In the genomic region with DNA sequence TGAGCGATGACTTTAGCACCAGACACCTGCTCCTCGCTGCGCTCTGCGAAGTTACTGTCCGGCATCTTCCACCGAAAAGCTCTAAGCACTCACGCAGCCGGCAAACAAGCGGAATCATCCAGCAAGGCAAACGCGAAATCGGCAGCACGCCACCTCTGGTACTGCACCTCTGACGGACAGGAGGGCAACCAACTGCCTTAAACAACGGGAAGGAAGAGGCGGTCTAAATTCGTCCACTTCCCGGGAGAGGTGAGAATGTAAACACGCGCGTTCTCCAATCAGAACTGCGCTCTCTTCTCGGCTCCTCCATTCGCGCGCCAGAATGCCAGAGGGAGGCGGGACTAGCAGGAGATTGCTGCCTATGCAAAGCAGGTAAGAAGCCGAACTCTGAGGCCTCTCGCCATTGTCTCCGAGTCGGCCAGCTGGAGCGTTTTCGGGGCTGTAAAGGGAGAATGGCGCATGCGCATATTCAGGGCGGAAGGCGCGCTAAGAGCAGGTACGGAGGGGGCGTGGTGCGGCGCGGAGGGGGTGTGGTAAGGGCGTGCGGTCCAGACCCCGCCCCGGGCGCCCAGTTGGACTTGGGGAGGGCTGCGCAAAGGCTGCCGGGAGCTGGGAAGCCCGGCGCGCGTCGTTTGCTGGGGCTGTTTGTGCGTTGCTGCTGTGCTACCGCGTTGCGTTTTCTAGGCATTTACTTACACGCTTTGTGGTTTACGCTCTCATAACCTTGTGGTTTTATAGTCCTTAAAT, we compare ENCODE assay signal across 1 cellular context.
TF ChIP-seq lines count a peak whose summit lies in the region.

A gene with protein sequence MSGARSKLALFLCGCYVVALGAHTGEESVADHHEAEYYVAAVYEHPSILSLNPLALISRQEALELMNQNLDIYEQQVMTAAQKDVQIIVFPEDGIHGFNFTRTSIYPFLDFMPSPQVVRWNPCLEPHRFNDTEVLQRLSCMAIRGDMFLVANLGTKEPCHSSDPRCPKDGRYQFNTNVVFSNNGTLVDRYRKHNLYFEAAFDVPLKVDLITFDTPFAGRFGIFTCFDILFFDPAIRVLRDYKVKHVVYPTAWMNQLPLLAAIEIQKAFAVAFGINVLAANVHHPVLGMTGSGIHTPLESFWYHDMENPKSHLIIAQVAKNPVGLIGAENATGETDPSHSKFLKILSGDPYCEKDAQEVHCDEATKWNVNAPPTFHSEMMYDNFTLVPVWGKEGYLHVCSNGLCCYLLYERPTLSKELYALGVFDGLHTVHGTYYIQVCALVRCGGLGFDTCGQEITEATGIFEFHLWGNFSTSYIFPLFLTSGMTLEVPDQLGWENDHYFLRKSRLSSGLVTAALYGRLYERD (plus strand): TSS at position 347 of the 747 bp plus-strand sequence. CDS start 33,695 bp downstream, outside the sequence.
A gene (minus strand): TSS at position 171 of the 747 bp plus-strand sequence. CDS start 106 bp downstream, at position 65.

TF ChIP-seq in GM12878, 131 proteins besides CTCF, POLR2A, EP300 and RAD21 (continued from another document):
- TF ChIP-seq TCF12 (IDR thresholded peaks at IDR 0.05; ENCODE audit: low read depth, low read length) (peak; percentile 37; the same call in 1 of the 2 replicates), RAD51 (IDR thresholded peaks at IDR 0.05) (no peak), HDGF (IDR thresholded peaks at IDR 0.05) (peak; percentile 97), RB1 (IDR thresholded peaks at IDR 0.05; ENCODE audit: borderline replicate concordance) (no peak; the same call in 1 of the 2 replicates), POLR2AphosphoS2 (IDR thresholded peaks at IDR 0.05; ENCODE audit: low read depth, low read length) (peak; percentile 82; the same call in 1 of the 2 replicates), SREBF1 (IDR thresholded peaks at IDR 0.05; ENCODE audit: low read length) (no peak), EGR1 (IDR thresholded peaks at IDR 0.05; ENCODE audit: borderline replicate concordance in 1 of 2, low read depth in 2 of 2, low read length in 2 of 2) (no peak), RCOR1 (conservative IDR thresholded peaks at IDR 0.05; ENCODE audit: low read depth, low read length) (no peak), EED (IDR thresholded peaks at IDR 0.05; ENCODE audit: low read depth) (no peak), ZNF217 (IDR thresholded peaks at IDR 0.05) (no peak), FOS (IDR thresholded peaks at IDR 0.05; ENCODE audit: borderline replicate concordance, extremely low read depth, insufficient read length) (peak; percentile 74), TCF7 (IDR thresholded peaks at IDR 0.05; ENCODE audit: borderline replicate concordance) (no peak), ATF7 (IDR thresholded peaks at IDR 0.05; ENCODE audit: low read depth) (peak; percentile 70), STAT1 (conservative IDR thresholded peaks at IDR 0.05) (0 out of 2 replicates have a peak, but pooled peaks have one; percentile 60), ZBED1 (IDR thresholded peaks at IDR 0.05; ENCODE audit: borderline replicate concordance) (no peak), SIN3A (IDR thresholded peaks at IDR 0.05; ENCODE audit: low read depth, low read length) (peak; percentile 87), CBFB (IDR thresholded peaks at IDR 0.05; ENCODE audit: low read depth) (0 out of 2 replicates have a peak, but pooled peaks have one; percentile 29), TCF3 (IDR thresholded peaks at IDR 0.05; ENCODE audit: borderline replicate concordance, insufficient read depth, low read depth, low read length) (no peak), SMAD1 (IDR thresholded peaks at IDR 0.05; ENCODE audit: low read depth, partially characterized antibody) (peak; percentile 53), TARDBP (IDR thresholded peaks at IDR 0.05; ENCODE audit: borderline replicate concordance) (no peak), ETV6 (conservative IDR thresholded peaks at IDR 0.05 in 1 of 2, IDR thresholded peaks at IDR 0.05 in 1 of 2; ENCODE audit: borderline replicate concordance in 1 of 2, low read depth in 1 of 2) (no peak), STAT3 (IDR thresholded peaks at IDR 0.05; ENCODE audit: low read depth, low read length) (no peak), RFX5 (IDR thresholded peaks at IDR 0.05; ENCODE audit: low read depth, low read length) (0 out of 2 replicates have a peak, but pooled peaks have one; percentile 17), CHD2 (IDR thresholded peaks at IDR 0.05; ENCODE audit: borderline replicate concordance, low read depth, low read length) (peak; percentile 95), NR2C2 (IDR thresholded peaks at IDR 0.05; ENCODE audit: borderline replicate concordance, control insufficient read depth, insufficient read length, low read depth) (no peak), BCL11A (IDR thresholded peaks at IDR 0.05; ENCODE audit: low read depth, low read length) (no peak), NR2F1 (conservative IDR thresholded peaks at IDR 0.05) (no peak), SMAD5 (IDR thresholded peaks at IDR 0.05; ENCODE audit: low read depth) (no peak; the same call in 1 of the 2 replicates), NFIC (IDR thresholded peaks at IDR 0.05; ENCODE audit: low read depth, low read length) (0 out of 2 replicates have a peak, but pooled peaks have one; percentile 29)
- TF ChIP-seq, protein P1, sequence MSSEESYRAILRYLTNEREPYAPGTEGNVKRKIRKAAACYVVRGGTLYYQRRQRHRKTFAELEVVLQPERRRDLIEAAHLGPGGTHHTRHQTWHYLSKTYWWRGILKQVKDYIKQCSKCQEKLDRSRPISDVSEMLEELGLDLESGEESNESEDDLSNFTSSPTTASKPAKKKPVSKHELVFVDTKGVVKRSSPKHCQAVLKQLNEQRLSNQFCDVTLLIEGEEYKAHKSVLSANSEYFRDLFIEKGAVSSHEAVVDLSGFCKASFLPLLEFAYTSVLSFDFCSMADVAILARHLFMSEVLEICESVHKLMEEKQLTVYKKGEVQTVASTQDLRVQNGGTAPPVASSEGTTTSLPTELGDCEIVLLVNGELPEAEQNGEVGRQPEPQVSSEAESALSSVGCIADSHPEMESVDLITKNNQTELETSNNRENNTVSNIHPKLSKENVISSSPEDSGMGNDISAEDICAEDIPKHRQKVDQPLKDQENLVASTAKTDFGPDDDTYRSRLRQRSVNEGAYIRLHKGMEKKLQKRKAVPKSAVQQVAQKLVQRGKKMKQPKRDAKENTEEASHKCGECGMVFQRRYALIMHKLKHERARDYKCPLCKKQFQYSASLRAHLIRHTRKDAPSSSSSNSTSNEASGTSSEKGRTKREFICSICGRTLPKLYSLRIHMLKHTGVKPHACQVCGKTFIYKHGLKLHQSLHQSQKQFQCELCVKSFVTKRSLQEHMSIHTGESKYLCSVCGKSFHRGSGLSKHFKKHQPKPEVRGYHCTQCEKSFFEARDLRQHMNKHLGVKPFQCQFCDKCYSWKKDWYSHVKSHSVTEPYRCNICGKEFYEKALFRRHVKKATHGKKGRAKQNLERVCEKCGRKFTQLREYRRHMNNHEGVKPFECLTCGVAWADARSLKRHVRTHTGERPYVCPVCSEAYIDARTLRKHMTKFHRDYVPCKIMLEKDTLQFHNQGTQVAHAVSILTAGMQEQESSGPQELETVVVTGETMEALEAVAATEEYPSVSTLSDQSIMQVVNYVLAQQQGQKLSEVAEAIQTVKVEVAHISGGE (CRISPR knock-in tag; IDR thresholded peaks at IDR 0.05): no peak
- TF ChIP-seq, protein P2, sequence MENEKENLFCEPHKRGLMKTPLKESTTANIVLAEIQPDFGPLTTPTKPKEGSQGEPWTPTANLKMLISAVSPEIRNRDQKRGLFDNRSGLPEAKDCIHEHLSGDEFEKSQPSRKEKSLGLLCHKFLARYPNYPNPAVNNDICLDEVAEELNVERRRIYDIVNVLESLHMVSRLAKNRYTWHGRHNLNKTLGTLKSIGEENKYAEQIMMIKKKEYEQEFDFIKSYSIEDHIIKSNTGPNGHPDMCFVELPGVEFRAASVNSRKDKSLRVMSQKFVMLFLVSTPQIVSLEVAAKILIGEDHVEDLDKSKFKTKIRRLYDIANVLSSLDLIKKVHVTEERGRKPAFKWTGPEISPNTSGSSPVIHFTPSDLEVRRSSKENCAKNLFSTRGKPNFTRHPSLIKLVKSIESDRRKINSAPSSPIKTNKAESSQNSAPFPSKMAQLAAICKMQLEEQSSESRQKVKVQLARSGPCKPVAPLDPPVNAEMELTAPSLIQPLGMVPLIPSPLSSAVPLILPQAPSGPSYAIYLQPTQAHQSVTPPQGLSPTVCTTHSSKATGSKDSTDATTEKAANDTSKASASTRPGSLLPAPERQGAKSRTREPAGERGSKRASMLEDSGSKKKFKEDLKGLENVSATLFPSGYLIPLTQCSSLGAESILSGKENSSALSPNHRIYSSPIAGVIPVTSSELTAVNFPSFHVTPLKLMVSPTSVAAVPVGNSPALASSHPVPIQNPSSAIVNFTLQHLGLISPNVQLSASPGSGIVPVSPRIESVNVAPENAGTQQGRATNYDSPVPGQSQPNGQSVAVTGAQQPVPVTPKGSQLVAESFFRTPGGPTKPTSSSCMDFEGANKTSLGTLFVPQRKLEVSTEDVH (IDR thresholded peaks at IDR 0.05; ENCODE audit: low read depth, partially characterized antibody): peak; percentile 81
- TF ChIP-seq, protein P3, sequence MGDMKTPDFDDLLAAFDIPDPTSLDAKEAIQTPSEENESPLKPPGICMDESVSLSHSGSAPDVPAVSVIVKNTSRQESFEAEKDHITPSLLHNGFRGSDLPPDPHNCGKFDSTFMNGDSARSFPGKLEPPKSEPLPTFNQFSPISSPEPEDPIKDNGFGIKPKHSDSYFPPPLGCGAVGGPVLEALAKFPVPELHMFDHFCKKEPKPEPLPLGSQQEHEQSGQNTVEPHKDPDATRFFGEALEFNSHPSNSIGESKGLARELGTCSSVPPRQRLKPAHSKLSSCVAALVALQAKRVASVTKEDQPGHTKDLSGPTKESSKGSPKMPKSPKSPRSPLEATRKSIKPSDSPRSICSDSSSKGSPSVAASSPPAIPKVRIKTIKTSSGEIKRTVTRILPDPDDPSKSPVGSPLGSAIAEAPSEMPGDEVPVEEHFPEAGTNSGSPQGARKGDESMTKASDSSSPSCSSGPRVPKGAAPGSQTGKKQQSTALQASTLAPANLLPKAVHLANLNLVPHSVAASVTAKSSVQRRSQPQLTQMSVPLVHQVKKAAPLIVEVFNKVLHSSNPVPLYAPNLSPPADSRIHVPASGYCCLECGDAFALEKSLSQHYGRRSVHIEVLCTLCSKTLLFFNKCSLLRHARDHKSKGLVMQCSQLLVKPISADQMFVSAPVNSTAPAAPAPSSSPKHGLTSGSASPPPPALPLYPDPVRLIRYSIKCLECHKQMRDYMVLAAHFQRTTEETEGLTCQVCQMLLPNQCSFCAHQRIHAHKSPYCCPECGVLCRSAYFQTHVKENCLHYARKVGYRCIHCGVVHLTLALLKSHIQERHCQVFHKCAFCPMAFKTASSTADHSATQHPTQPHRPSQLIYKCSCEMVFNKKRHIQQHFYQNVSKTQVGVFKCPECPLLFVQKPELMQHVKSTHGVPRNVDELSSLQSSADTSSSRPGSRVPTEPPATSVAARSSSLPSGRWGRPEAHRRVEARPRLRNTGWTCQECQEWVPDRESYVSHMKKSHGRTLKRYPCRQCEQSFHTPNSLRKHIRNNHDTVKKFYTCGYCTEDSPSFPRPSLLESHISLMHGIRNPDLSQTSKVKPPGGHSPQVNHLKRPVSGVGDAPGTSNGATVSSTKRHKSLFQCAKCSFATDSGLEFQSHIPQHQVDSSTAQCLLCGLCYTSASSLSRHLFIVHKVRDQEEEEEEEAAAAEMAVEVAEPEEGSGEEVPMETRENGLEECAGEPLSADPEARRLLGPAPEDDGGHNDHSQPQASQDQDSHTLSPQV (IDR thresholded peaks at IDR 0.05): no peak
- TF ChIP-seq, protein P4, sequence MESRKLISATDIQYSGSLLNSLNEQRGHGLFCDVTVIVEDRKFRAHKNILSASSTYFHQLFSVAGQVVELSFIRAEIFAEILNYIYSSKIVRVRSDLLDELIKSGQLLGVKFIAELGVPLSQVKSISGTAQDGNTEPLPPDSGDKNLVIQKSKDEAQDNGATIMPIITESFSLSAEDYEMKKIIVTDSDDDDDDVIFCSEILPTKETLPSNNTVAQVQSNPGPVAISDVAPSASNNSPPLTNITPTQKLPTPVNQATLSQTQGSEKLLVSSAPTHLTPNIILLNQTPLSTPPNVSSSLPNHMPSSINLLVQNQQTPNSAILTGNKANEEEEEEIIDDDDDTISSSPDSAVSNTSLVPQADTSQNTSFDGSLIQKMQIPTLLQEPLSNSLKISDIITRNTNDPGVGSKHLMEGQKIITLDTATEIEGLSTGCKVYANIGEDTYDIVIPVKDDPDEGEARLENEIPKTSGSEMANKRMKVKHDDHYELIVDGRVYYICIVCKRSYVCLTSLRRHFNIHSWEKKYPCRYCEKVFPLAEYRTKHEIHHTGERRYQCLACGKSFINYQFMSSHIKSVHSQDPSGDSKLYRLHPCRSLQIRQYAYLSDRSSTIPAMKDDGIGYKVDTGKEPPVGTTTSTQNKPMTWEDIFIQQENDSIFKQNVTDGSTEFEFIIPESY (IDR thresholded peaks at IDR 0.05): no peak
- TF ChIP-seq, protein P5, sequence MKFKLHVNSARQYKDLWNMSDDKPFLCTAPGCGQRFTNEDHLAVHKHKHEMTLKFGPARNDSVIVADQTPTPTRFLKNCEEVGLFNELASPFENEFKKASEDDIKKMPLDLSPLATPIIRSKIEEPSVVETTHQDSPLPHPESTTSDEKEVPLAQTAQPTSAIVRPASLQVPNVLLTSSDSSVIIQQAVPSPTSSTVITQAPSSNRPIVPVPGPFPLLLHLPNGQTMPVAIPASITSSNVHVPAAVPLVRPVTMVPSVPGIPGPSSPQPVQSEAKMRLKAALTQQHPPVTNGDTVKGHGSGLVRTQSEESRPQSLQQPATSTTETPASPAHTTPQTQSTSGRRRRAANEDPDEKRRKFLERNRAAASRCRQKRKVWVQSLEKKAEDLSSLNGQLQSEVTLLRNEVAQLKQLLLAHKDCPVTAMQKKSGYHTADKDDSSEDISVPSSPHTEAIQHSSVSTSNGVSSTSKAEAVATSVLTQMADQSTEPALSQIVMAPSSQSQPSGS (IDR thresholded peaks at IDR 0.05; ENCODE audit: low read length): no peak
- TF ChIP-seq, protein P6, sequence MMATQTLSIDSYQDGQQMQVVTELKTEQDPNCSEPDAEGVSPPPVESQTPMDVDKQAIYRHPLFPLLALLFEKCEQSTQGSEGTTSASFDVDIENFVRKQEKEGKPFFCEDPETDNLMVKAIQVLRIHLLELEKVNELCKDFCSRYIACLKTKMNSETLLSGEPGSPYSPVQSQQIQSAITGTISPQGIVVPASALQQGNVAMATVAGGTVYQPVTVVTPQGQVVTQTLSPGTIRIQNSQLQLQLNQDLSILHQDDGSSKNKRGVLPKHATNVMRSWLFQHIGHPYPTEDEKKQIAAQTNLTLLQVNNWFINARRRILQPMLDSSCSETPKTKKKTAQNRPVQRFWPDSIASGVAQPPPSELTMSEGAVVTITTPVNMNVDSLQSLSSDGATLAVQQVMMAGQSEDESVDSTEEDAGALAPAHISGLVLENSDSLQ (IDR thresholded peaks at IDR 0.05): peak; percentile 99
